In genomic region chr3:113638910-113639309, GRCh38 we compare ENCODE assay signal across 21 cellular contexts.
"Had no signal": no experiment of that assay in that cellular context is flagged by ENCODE, and none has a peak within 500 bp of the region (broad histone marks: within the 10 kb centered on the region; RNA-seq: fewer than 3 reads in every experiment).

No MANE protein-coding gene starts in this region.

- DNase-seq: dermis blood vessel endothelial cell; endodermal cell; foreskin melanocyte; head of caudate nucleus; kidney; left cardiac atrium; naive thymus-derived CD4-positive, alpha-beta T cell; nephron progenitor cell; posterior cingulate gyrus; sigmoid colon; stimulated activated CD4-positive, alpha-beta T cell treated with anti-CD3 and anti-CD28 coated beads, Interleukin-2, amount 100 ng/mL, for 24 hours; stimulated activated CD4-positive, alpha-beta T cell treated with anti-CD3 and anti-CD28 coated beads, Interleukin-4, amount 100 ng/mL, for 4 hours; stimulated activated naive B cell treated with anti-CD40 and anti-IgM and Interleukin-4, amounts not matched to agents 10 μg/mL and 1 μg/mL and 100 μg/mL, for 72 hours; stimulated activated naive CD8-positive, alpha-beta T cell treated with anti-CD3 and anti-CD28 coated beads, Interleukin-15, amount 100 ng/mL, for 72 hours; testis; upper lobe of right lung had no signal

- H3K27ac ChIP-seq: hepatocyte, neutrophil, sigmoid colon, skin epidermis, testis, tibial nerve, upper lobe of right lung, vagina had no signal
